In the genomic region with DNA sequence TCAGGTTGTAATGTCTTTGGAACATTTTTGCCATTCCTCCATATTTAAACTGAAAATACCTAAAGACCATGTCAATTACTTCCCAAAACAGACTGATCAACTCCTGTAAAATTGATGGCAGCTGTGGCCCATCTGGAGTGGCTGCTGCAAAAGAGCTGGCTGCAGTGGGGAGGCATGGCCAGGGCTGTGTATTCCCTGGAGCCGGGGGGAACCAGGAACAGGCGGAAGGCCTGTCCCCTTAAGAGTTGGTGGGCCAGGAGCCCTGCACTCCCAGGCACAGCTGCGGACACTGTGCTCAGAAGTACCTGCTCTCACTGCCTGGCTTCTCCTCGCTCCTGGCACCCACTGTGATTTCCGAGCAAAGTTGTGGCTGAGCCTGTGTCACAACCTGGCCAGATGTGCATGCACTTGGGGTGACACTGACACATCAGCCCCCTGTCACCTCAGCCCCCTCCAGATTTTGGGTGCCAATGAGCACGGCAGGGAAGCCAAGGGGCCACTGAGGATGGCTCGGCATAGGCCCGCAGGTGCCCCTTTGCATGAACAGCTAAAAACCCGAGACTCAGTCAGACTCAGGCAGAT, we compare ENCODE assay signal across 29 cellular contexts.
"Had no signal": no experiment of that assay in that cellular context is flagged by ENCODE, and none has a peak within 500 bp of the region (broad histone marks: within the 10 kb centered on the region; RNA-seq: fewer than 3 reads in every experiment).

No MANE protein-coding gene starts in this region.

- H3K27ac ChIP-seq: adrenal gland, ascending aorta, cardiac muscle cell, left ventricle myocardium inferior, neutrophil, ovary, sigmoid colon, suprapubic skin, tibial artery had no signal

- H3K4me3 Mint-ChIP-seq: activated naive CD4-positive, alpha-beta T cell treated with anti-CD3 and anti-CD28 coated beads for 36 hours; activated naive CD8-positive, alpha-beta T cell treated with anti-CD3 and anti-CD28 coated beads for 36 hours; activated T-helper 1 cell treated with anti-CD3 and anti-CD28 coated beads, Interleukin-12 subunit alpha, Interleukin-12 subunit beta, Interleukin-2, Interleukin-4 antibody, amounts not matched to agents 30 ng/mL and 10 ng/mL and 1 ng/mL, durations not matched to agents 14 hours and 24 hours and 36 hours; brain; nephron; stimulated activated naive B cell treated with anti-CD40 and anti-IgM and Interleukin-4, amounts not matched to agents 10 μg/mL and 1 μg/mL and 100 μg/mL, for 72 hours had no signal

- H3K36me3 ChIP-seq: adrenal gland, ascending aorta, cardiac muscle cell, left ventricle myocardium inferior, neutrophil, ovary, sigmoid colon, suprapubic skin, tibial artery had no signal

- H3K9me3 ChIP-seq: adrenal gland, ascending aorta, mucosa of descending colon, neutrophil, ovary, sigmoid colon, suprapubic skin, tibial artery had no signal

- H3K27ac Mint-ChIP-seq: activated naive CD4-positive, alpha-beta T cell treated with anti-CD3 and anti-CD28 coated beads for 36 hours; activated naive CD8-positive, alpha-beta T cell treated with anti-CD3 and anti-CD28 coated beads for 36 hours; activated T-helper 1 cell treated with anti-CD3 and anti-CD28 coated beads, Interleukin-12 subunit alpha, Interleukin-12 subunit beta, Interleukin-2, Interleukin-4 antibody, amounts not matched to agents 30 ng/mL and 10 ng/mL and 1 ng/mL, durations not matched to agents 14 hours and 24 hours and 36 hours; brain; progenitor cell of endocrine pancreas; stimulated activated naive B cell treated with anti-CD40 and anti-IgM and Interleukin-4, amounts not matched to agents 10 μg/mL and 1 μg/mL and 100 μg/mL, for 72 hours had no signal

- H3K4me1 ChIP-seq: adrenal gland, ascending aorta, left ventricle myocardium inferior, sigmoid colon, suprapubic skin, tibial artery had no signal

- FAIRE-seq: small intestine had no signal

- H3K4me3 ChIP-seq: adrenal gland, ascending aorta, cardiac muscle cell, left ventricle myocardium inferior, lung, mucosa of descending colon, ovary, sigmoid colon, suprapubic skin, tibial artery had no signal

- ATAC-seq: esophagus mucosa, mucosa of descending colon had no signal

- H3K4me1 Mint-ChIP-seq: activated naive CD8-positive, alpha-beta T cell treated with anti-CD3 and anti-CD28 coated beads for 36 hours; brain; nephron; stimulated activated naive B cell treated with anti-CD40 and anti-IgM and Interleukin-4, amounts not matched to agents 10 μg/mL and 1 μg/mL and 100 μg/mL, for 72 hours had no signal

- H3K36me3 Mint-ChIP-seq: activated naive CD8-positive, alpha-beta T cell treated with anti-CD3 and anti-CD28 coated beads for 36 hours; brain; stimulated activated naive B cell treated with anti-CD40 and anti-IgM and Interleukin-4, amounts not matched to agents 10 μg/mL and 1 μg/mL and 100 μg/mL, for 72 hours had no signal

- H3K27me3 ChIP-seq: adrenal gland, ascending aorta, cardiac muscle cell, neutrophil, ovary, sigmoid colon, suprapubic skin, tibial artery had no signal

- H3K27me3 Mint-ChIP-seq: activated naive CD8-positive, alpha-beta T cell treated with anti-CD3 and anti-CD28 coated beads for 36 hours; brain; stimulated activated naive B cell treated with anti-CD40 and anti-IgM and Interleukin-4, amounts not matched to agents 10 μg/mL and 1 μg/mL and 100 μg/mL, for 72 hours had no signal

- H3K9me3 Mint-ChIP-seq: activated naive CD8-positive, alpha-beta T cell treated with anti-CD3 and anti-CD28 coated beads for 36 hours; activated T-helper 1 cell treated with anti-CD3 and anti-CD28 coated beads, Interleukin-12 subunit alpha, Interleukin-12 subunit beta, Interleukin-2, Interleukin-4 antibody, amounts not matched to agents 30 ng/mL and 10 ng/mL and 1 ng/mL, durations not matched to agents 14 hours and 24 hours and 36 hours; nephron; stimulated activated naive B cell treated with anti-CD40 and anti-IgM and Interleukin-4, amounts not matched to agents 10 μg/mL and 1 μg/mL and 100 μg/mL, for 72 hours had no signal

- DNase-seq: activated CD4-positive, alpha-beta T cell treated with anti-CD3 and anti-CD28 coated beads for 48 hours; activated CD4-positive, alpha-beta T cell treated with anti-CD3 and anti-CD28 coated beads, Interleukin-2, amount 50 U/mL, for 48 hours; activated CD8-positive, alpha-beta memory T cell treated with anti-CD3 and anti-CD28 coated beads, Interleukin-2, amount 50 U/mL, for 4 hours; activated effector memory CD4-positive, alpha-beta T cell treated with anti-CD3 and anti-CD28 coated beads, Interleukin-2, amount 50 U/mL, for 16 hours; activated naive CD4-positive, alpha-beta T cell treated with anti-CD3 and anti-CD28 coated beads for 36 hours; activated naive CD8-positive, alpha-beta T cell treated with anti-CD3 and anti-CD28 coated beads for 36 hours; activated T-cell treated with anti-CD3 and anti-CD28 coated beads, Interleukin-2, amount 50 U/mL, for 1 hour; adrenal gland; foreskin fibroblast; left ventricle myocardium inferior; ovary; retina; sigmoid colon; small intestine; stimulated activated CD4-positive, alpha-beta T cell treated with anti-CD3 and anti-CD28 coated beads, Interleukin-4, amount 100 ng/mL, for 24 hours; stimulated activated naive B cell treated with anti-CD40 and anti-IgM and Interleukin-4, amounts not matched to agents 10 μg/mL and 1 μg/mL and 100 μg/mL, for 72 hours; T-helper 1 cell; tibial artery had no signal
